Comparison of ENCODE assay signal across 1 cellular context in the genomic region with DNA sequence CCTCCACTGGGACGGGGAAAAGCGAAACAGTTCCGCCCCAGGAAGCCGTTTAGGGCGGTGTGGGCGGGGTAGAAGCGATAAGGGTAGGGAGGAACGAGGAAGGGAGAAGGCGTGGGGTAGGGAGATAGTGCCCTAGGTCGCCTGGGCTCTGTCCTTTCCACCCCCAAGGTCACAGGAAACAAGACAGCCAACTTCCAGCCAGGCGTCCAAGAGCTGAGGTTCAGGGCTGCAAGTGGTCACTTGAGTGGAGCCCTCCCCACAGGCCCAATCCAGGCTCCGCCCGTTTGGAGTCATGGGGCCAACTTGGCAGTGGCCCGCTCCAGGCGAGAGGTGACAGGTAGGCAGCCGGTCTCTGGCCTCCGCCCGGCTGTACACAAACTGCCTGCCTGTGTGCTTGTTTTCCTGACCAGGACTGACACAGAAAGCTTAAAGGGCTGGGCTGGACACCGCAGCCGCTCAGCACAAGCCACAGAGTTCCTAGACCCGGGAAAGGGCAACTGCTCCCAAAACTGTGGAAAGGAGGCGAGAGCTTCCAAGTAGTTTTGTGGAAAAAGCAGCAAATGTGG.
TF ChIP-seq lines count a peak whose summit lies in the region.

A gene with protein sequence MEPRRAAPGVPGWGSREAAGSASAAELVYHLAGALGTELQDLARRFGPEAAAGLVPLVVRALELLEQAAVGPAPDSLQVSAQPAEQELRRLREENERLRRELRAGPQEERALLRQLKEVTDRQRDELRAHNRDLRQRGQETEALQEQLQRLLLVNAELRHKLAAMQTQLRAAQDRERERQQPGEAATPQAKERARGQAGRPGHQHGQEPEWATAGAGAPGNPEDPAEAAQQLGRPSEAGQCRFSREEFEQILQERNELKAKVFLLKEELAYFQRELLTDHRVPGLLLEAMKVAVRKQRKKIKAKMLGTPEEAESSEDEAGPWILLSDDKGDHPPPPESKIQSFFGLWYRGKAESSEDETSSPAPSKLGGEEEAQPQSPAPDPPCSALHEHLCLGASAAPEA (minus strand): TSS at position 23 of the 566 bp plus-strand sequence. CDS start 62 bp downstream, outside the sequence.

TF ChIP-seq in liver, 16 proteins besides CTCF, POLR2A, EP300 and RAD21:
- TF ChIP-seq, protein P1, sequence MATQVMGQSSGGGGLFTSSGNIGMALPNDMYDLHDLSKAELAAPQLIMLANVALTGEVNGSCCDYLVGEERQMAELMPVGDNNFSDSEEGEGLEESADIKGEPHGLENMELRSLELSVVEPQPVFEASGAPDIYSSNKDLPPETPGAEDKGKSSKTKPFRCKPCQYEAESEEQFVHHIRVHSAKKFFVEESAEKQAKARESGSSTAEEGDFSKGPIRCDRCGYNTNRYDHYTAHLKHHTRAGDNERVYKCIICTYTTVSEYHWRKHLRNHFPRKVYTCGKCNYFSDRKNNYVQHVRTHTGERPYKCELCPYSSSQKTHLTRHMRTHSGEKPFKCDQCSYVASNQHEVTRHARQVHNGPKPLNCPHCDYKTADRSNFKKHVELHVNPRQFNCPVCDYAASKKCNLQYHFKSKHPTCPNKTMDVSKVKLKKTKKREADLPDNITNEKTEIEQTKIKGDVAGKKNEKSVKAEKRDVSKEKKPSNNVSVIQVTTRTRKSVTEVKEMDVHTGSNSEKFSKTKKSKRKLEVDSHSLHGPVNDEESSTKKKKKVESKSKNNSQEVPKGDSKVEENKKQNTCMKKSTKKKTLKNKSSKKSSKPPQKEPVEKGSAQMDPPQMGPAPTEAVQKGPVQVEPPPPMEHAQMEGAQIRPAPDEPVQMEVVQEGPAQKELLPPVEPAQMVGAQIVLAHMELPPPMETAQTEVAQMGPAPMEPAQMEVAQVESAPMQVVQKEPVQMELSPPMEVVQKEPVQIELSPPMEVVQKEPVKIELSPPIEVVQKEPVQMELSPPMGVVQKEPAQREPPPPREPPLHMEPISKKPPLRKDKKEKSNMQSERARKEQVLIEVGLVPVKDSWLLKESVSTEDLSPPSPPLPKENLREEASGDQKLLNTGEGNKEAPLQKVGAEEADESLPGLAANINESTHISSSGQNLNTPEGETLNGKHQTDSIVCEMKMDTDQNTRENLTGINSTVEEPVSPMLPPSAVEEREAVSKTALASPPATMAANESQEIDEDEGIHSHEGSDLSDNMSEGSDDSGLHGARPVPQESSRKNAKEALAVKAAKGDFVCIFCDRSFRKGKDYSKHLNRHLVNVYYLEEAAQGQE (IDR thresholded peaks at IDR 0.05) = peak; percentile 85
- TF ChIP-seq EGR1 (IDR thresholded peaks at IDR 0.05; ENCODE audit: low read depth in 2 of 2) (peak in 1 of 2 donors; percentile 86), NR2F2 (IDR thresholded peaks at IDR 0.05) (peak; percentile 98), RXRA (IDR thresholded peaks at IDR 0.05) (peak; percentile 93 to 98), GABPA (IDR thresholded peaks at IDR 0.05 in 1 of 2, conservative IDR thresholded peaks at IDR 0.05 in 1 of 2) (peak in 1 of 2 donors; percentile 75), HNF4G (IDR thresholded peaks at IDR 0.05) (peak; percentile 28), YY1 (IDR thresholded peaks at IDR 0.05) (peak; percentile 85), FOXA2 (IDR thresholded peaks at IDR 0.05) (peak; percentile 49), JUND (IDR thresholded peaks at IDR 0.05) (peak in 1 of 2 donors; percentile 19), TAF1 (conservative IDR thresholded peaks at IDR 0.05) (peak; percentile 74), FOXA1 (IDR thresholded peaks at IDR 0.05) (peak; percentile 55), HNF4A (conservative IDR thresholded peaks at IDR 0.05) (peak; percentile 84 to 91), SP1 (IDR thresholded peaks at IDR 0.05) (peak; percentile 98)
- TF ChIP-seq, protein P2, sequence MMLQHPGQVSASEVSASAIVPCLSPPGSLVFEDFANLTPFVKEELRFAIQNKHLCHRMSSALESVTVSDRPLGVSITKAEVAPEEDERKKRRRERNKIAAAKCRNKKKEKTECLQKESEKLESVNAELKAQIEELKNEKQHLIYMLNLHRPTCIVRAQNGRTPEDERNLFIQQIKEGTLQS (IDR thresholded peaks at IDR 0.05) = no peak
- TF ChIP-seq, protein P3, sequence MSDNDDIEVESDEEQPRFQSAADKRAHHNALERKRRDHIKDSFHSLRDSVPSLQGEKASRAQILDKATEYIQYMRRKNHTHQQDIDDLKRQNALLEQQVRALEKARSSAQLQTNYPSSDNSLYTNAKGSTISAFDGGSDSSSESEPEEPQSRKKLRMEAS (IDR thresholded peaks at IDR 0.05) = peak; percentile 97
- TF ChIP-seq, protein P4, sequence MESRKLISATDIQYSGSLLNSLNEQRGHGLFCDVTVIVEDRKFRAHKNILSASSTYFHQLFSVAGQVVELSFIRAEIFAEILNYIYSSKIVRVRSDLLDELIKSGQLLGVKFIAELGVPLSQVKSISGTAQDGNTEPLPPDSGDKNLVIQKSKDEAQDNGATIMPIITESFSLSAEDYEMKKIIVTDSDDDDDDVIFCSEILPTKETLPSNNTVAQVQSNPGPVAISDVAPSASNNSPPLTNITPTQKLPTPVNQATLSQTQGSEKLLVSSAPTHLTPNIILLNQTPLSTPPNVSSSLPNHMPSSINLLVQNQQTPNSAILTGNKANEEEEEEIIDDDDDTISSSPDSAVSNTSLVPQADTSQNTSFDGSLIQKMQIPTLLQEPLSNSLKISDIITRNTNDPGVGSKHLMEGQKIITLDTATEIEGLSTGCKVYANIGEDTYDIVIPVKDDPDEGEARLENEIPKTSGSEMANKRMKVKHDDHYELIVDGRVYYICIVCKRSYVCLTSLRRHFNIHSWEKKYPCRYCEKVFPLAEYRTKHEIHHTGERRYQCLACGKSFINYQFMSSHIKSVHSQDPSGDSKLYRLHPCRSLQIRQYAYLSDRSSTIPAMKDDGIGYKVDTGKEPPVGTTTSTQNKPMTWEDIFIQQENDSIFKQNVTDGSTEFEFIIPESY (IDR thresholded peaks at IDR 0.05) = no peak
